In genomic region chr19:1941146-1942077, GRCh38 we compare ENCODE assay signal across 8 cellular contexts. TPM values are rescaled to one million over a fixed set of nuclear protein-coding genes. Genes with fewer than 3 reads are reported as not detected.
A peak's percentile ranks its signal among the peaks of the same experiment; 100 is the strongest.
DNase-seq lines count a peak whose midpoint lies in the region; ATAC-seq and TF ChIP-seq lines count a peak whose summit lies in the region.

CSNK1G2 (plus strand) TSS chr19:1941172; CDS start chr19:1969773, 28,601 bp downstream.

- H3K36me3 ChIP-seq in Caco-2 (ENCODE audit: control insufficient read depth, insufficient read depth, low read length) (no peaks in the 10 kb centered on the region), HEK293 (ENCODE audit: control insufficient read depth in 2 of 2, insufficient read depth in 1 of 2, low read length in 2 of 2) (no peaks in the 10 kb centered on the region; a peak in 1 of 3 replicates), neural progenitor cell (no peaks in the 10 kb centered on the region)

- no peaks in the 10 kb centered on the region for H3K27me3 Mint-ChIP-seq in Caco-2 (ENCODE audit: insufficient read depth, unreplicated experiment)
- H3K27me3 Mint-ChIP-seq in neural progenitor cell (ENCODE audit: insufficient read depth, low read depth) = peaks cover 6% of the 10 kb centered on the region

- POLR2A ChIA-PET in Caco-2 (lab: Charles Lee) (no interaction called here), HEK293 (lab: Yijun Ruan, JAX) (interaction anchor here (0.6 to 0.7 kb wide), 5 partner anchors 44 to 375 kb away, joined by 3 to 7 read pairs (median 4); no protein-coding TSS in a partner anchor), HEK293T (lab: Yijun Ruan, JAX) (no interaction called here)

- no peaks in the 10 kb centered on the region for H3K27me3 ChIP-seq in Caco-2 (replicated peaks; ENCODE audit: control insufficient read depth, insufficient read depth, low read length)
- H3K27me3 ChIP-seq in neural progenitor cell = no peaks in the 10 kb centered on the region

- peak within 1 kb of the TSS; percentile 79 for H3K4me3 Mint-ChIP-seq in Caco-2 (ENCODE audit: unreplicated experiment)
- H3K4me3 Mint-ChIP-seq in neural progenitor cell = peak within 1 kb of the TSS; percentile 96

- no peaks in the 10 kb centered on the region for H3K4me1 Mint-ChIP-seq in Caco-2 (ENCODE audit: low read depth, unreplicated experiment)
- H3K4me1 Mint-ChIP-seq in neural progenitor cell = peaks cover 25% of the 10 kb centered on the region

- intact Hi-C loops in Caco-2 (cut with micrococcal nuclease; ENCODE audit: unreplicated experiment) = no loop called here
- intact Hi-C loops in T-helper 2 cell treated with Interferon-gamma antibody and Interleukin-4, amounts not matched to agents 100 ng/mL and 5 ng/mL, for 36 hours (cut with micrococcal nuclease) = loop anchor here (1.0 kb wide), 3 partner anchors 36 to 155 kb away; partner anchors contain the start of genes ADAT3, IZUMO4, MOB3A and SCAMP4

- no peaks in the 10 kb centered on the region for H3K9me3 Mint-ChIP-seq in Caco-2 (ENCODE audit: unreplicated experiment)
- H3K9me3 Mint-ChIP-seq in neural progenitor cell = no peaks in the 10 kb centered on the region

- H3F3A ChIP-seq in neural progenitor cell (ENCODE audit: low read depth) = peaks cover 29% of the 10 kb centered on the region

- peak within 1 kb of the TSS; percentile 73 for H3K27ac Mint-ChIP-seq in Caco-2 (ENCODE audit: unreplicated experiment)
- H3K27ac Mint-ChIP-seq in neural progenitor cell = peak within 1 kb of the TSS; percentile 78

- H2AFZ ChIP-seq in neural progenitor cell (replicated peaks) = peak within 1 kb of the TSS; percentile 93

- peak within 1 kb of the TSS; percentile 72 for H3K9ac ChIP-seq in neural progenitor cell

- H3K4me1 ChIP-seq in Caco-2 (peaks cover 7% of the 10 kb centered on the region), HEK293 (ENCODE audit: control insufficient read depth, insufficient read depth, low read length) (peaks cover 3% of the 10 kb centered on the region), neural progenitor cell (peaks cover 17% of the 10 kb centered on the region)

- peaks cover 60% of the 10 kb centered on the region for H3K79me2 ChIP-seq in neural progenitor cell (ENCODE audit: low read depth)

- H4K20me1 ChIP-seq in neural progenitor cell (ENCODE audit: low read depth) = peaks cover 44% of the 10 kb centered on the region

- no peak for DNase-seq in Caco-2
- DNase-seq in neural progenitor cell (ENCODE audit: low spot score) = no peak
- DNase-seq in HEK293T (ENCODE audit: extremely low spot score) = no peak

- no peak for TF ChIP-seq CTCF in Caco-2 (IDR thresholded peaks at IDR 0.05; ENCODE audit: insufficient read depth in 1 of 2, low read depth in 1 of 2, low read length in 1 of 2, severe bottlenecking in 1 of 2, unreplicated experiment in 1 of 2)
- TF ChIP-seq CTCF in HEK293 (tag by site-specific recombination; IDR thresholded peaks at IDR 0.05) = no peak
- no peak for TF ChIP-seq CTCF in neural progenitor cell (IDR thresholded peaks at IDR 0.05)

- H3K4me2 ChIP-seq in neural progenitor cell = peak within 1 kb of the TSS; percentile 92

- peak within 1 kb of the TSS; percentile 90 for H3K27ac ChIP-seq in HEK293 (ENCODE audit: extremely low read depth, low read depth, low read length)
- H3K27ac ChIP-seq in neural progenitor cell = peak within 1 kb of the TSS; percentile 89

- H3K9me3 ChIP-seq in Caco-2 (no peaks in the 10 kb centered on the region), HEK293 (ENCODE audit: control insufficient read depth, insufficient read depth, low read depth, low read length) (no peaks in the 10 kb centered on the region), neural progenitor cell (ENCODE audit: low read depth) (no peaks in the 10 kb centered on the region)

- peak; percentile 0 for ATAC-seq in esophagus mucosa
- no peak for ATAC-seq in GM19324 (IDR thresholded peaks at IDR 0.05; ENCODE audit: low FRiP score, unreplicated experiment)
- no peak for ATAC-seq in GM18858 (IDR thresholded peaks at IDR 0.05; ENCODE audit: unreplicated experiment)

- H3K36me3 Mint-ChIP-seq in Caco-2 (ENCODE audit: insufficient read depth, unreplicated experiment) (no peaks in the 10 kb centered on the region), neural progenitor cell (peaks cover 8% of the 10 kb centered on the region)

- H3K4me3 ChIP-seq in Caco-2 (ENCODE audit: low read depth, low read length) (peak within 1 kb of the TSS; percentile 96), HEK293 (ENCODE audit: low read depth, low read length) (peak within 1 kb of the TSS; percentile 91), neural progenitor cell (peak within 1 kb of the TSS; percentile 92)

- BruUV-seq in Caco-2 (replicated peaks; lab: Mats Ljungman, UMichigan) = no TSS peak

- CTCF ChIA-PET in Caco-2 (lab: Charles Lee) (no interaction called here), HEK293 (lab: Yijun Ruan, JAX) (interaction anchor here (0.9 kb wide), 1 partner anchor 11 kb away, joined by 3 read pairs; no protein-coding TSS in a partner anchor), HEK293T (lab: Yijun Ruan, JAX) (no interaction called here)

TF ChIP-seq in HEK293, 187 proteins besides CTCF, POLR2A, EP300 and RAD21 (continues in another document):
- TF ChIP-seq ZNF704 (tag by site-specific recombination; IDR thresholded peaks at IDR 0.05) (0 out of 2 replicates have a peak, but pooled peaks have one; percentile 24), BCL11A (tag by site-specific recombination; IDR thresholded peaks at IDR 0.05; ENCODE audit: low read depth) (0 out of 2 replicates have a peak, but pooled peaks have one; percentile 8)

TF ChIP-seq in HEK293T, 16 proteins besides CTCF, POLR2A, EP300 and RAD21:
- no peak for TF ChIP-seq BHLHE40 (IDR thresholded peaks at IDR 0.05; ENCODE audit: borderline replicate concordance)
- TF ChIP-seq FOXA1 (IDR thresholded peaks at IDR 0.05) = no peak
- TF ChIP-seq ELF4 (IDR thresholded peaks at IDR 0.05) = no peak
- TF ChIP-seq SUZ12 (IDR thresholded peaks at IDR 0.05) = no peak
- no peak for TF ChIP-seq LEF1 (IDR thresholded peaks at IDR 0.05; ENCODE audit: borderline replicate concordance)
- TF ChIP-seq ZNF384 (IDR thresholded peaks at IDR 0.05) = no peak
- TF ChIP-seq L3MBTL2 (conservative IDR thresholded peaks at IDR 0.05) = no peak
- TF ChIP-seq TARDBP (IDR thresholded peaks at IDR 0.05) = no peak
- TF ChIP-seq NFRKB (IDR thresholded peaks at IDR 0.05) = no peak
- no peak for TF ChIP-seq CTBP1 (IDR thresholded peaks at IDR 0.05; ENCODE audit: borderline replicate concordance)
- TF ChIP-seq ARNT (IDR thresholded peaks at IDR 0.05) = no peak
- TF ChIP-seq FOXK2 (IDR thresholded peaks at IDR 0.05) = no peak
- TF ChIP-seq HDGF (IDR thresholded peaks at IDR 0.05; ENCODE audit: borderline replicate concordance) = no peak
- TF ChIP-seq, protein P1, sequence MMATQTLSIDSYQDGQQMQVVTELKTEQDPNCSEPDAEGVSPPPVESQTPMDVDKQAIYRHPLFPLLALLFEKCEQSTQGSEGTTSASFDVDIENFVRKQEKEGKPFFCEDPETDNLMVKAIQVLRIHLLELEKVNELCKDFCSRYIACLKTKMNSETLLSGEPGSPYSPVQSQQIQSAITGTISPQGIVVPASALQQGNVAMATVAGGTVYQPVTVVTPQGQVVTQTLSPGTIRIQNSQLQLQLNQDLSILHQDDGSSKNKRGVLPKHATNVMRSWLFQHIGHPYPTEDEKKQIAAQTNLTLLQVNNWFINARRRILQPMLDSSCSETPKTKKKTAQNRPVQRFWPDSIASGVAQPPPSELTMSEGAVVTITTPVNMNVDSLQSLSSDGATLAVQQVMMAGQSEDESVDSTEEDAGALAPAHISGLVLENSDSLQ (IDR thresholded peaks at IDR 0.05) = no peak
- TF ChIP-seq SP1 (IDR thresholded peaks at IDR 0.05) = no peak

RNA-seq across cellular contexts. Expression of gene CSNK1G2, which starts in this region (rescaled TPM):
- total RNA-seq in Caco-2 (2022) (44.4 and 49.6 TPM in 2 replicates), esophagus mucosa (38.8 TPM), neural progenitor cell (ENCODE audit: low replicate concordance) (49.6 and 161 TPM in 2 replicates)
- total RNA-seq in T-helper 2 cell treated with Interferon-gamma antibody and Interleukin-4, amounts not matched to agents 100 ng/mL and 5 ng/mL, for 36 hours = 89.5 and 94.3 TPM in 2 replicates
